8 cellular contexts compared by ENCODE assay signal in the genomic region with DNA sequence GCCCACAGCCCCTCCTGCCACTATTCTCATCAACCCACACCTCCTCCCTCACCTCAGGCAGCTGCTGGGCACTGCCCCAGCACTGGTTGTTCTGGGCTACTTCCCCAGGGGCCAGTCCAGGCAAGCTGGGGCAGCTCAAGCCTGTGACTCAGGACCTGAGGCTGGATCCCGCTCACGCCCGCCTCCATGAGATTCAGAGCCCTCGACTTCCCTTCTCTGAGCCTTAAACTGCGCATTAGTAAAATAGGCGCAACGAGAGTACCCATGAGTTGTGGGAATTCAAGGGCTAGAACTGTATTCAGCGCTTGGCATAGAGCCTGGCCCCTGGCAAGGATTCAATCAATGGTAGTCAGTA. TPM values are rescaled to one million over a fixed set of nuclear protein-coding genes. Genes with fewer than 3 reads are reported as not detected.
DNase-seq lines count a peak whose midpoint lies in the region; FAIRE-seq and TF ChIP-seq lines count a peak whose summit lies in the region.

No MANE protein-coding gene starts in this region.

- intact Hi-C loops in stomach (cut with DNase I; ENCODE audit: low total_unique reads), result no loop called here

- WGBS in stomach, 5 donors, result 4 to 12% (median 8%) methylated on average over 3 to 8 of the region's 8 CpGs

- DNase-seq in ACHN, result peak; percentile 74
- DNase-seq in GM12865 (ENCODE audit: low read depth), result no peak
- peak; percentile 20 for DNase-seq in NCI-H510A (lab: John Stamatoyannopoulos, UW)
- peak; percentile 65 for DNase-seq in brain microvascular endothelial cell
- peak; percentile 91 for DNase-seq in kidney tubule cell (ENCODE audit: low spot score)
- peak; percentile 85 for DNase-seq in stomach
- DNase-seq in cortex of kidney (lab: John Stamatoyannopoulos, UW), result no peak
- no peak for DNase-seq in GM12891 (ENCODE audit: insufficient read length, low spot score)

- peaks cover 53 to 63% (median 59%) of the 10 kb centered on the region in 4 donors for H3K4me1 ChIP-seq in stomach

- in situ Hi-C loops in ACHN (cut with HindIII; ENCODE audit: low pct_ligation_motif_present, low pct_unique_long_range_greater_than_20kb, low sequenced_read_pairs) (no loop called here), brain microvascular endothelial cell (cut with HindIII; ENCODE audit: low pct_ligation_motif_present, low sequenced_read_pairs) (no loop called here)

- H3K36me3 ChIP-seq in brain microvascular endothelial cell (replicated peaks) (no peaks in the 10 kb centered on the region), stomach (no peaks in the 10 kb centered on the region)

- H3K27ac ChIP-seq in brain microvascular endothelial cell, result peak overlapping the region; percentile 88
- peak overlapping the region; percentile 97 to 99 (median 98) for H3K27ac ChIP-seq in stomach

- peak overlapping the region; percentile 70 for H3K4me3 ChIP-seq in GM12865 (ENCODE audit: low read depth, low read length)
- peak overlapping the region; percentile 59 for H3K4me3 ChIP-seq in brain microvascular endothelial cell (ENCODE audit: low read depth, low read length)
- H3K4me3 ChIP-seq in stomach, result peak overlapping the region; percentile 56 to 73 (median 66)

- H3K27me3 ChIP-seq in brain microvascular endothelial cell (replicated peaks) (no peaks in the 10 kb centered on the region), stomach (no peaks in the 10 kb centered on the region)

- peak; percentile 6 for TF ChIP-seq EP300 in stomach (IDR thresholded peaks at IDR 0.05)

- FAIRE-seq in GM12891 (lab: Jason Lieb, UNC), result no peak

- no peaks in the 10 kb centered on the region for H3K9me3 ChIP-seq in stomach

- TF ChIP-seq POLR2A in stomach (IDR thresholded peaks at IDR 0.05), result no peak
- TF ChIP-seq POLR2A in GM12891 (IDR thresholded peaks at IDR 0.05; ENCODE audit: low read depth, low read length), result no peak

- TF ChIP-seq CTCF in GM12865 (IDR thresholded peaks at IDR 0.05; ENCODE audit: insufficient read depth, low read depth, low read length, missing control alignments) (no peak), brain microvascular endothelial cell (IDR thresholded peaks at IDR 0.05; ENCODE audit: low read depth, low read length, missing control alignments) (no peak), stomach (IDR thresholded peaks at IDR 0.05) (no peak)

TF ChIP-seq in GM12891, 5 proteins besides CTCF, POLR2A, EP300 and RAD21:
- no peak for TF ChIP-seq SPI1 (IDR thresholded peaks at IDR 0.05; ENCODE audit: low read depth, low read length)
- TF ChIP-seq POLR2AphosphoS5 (IDR thresholded peaks at IDR 0.05; ENCODE audit: low read depth, low read length), result no peak
- no peak for TF ChIP-seq TAF1 (IDR thresholded peaks at IDR 0.05; ENCODE audit: low read depth, low read length)
- no peak for TF ChIP-seq POU2F2 (IDR thresholded peaks at IDR 0.05; ENCODE audit: low read depth, low read length)
- no peak for TF ChIP-seq PAX5 (IDR thresholded peaks at IDR 0.05; ENCODE audit: insufficient read depth, low read length, severe bottlenecking)

RNA-seq across cellular contexts. Expression of a gene that starts 0.8 kb away (rescaled TPM):
- 10 to 100 TPM in 4 of 5 donors, under 1 TPM in 1; 0.58 to 49.6 (median 24.6) TPM for total RNA-seq in stomach
- 10 to 100 TPM in 2 of 3 donors, 1 to 10 TPM in 1; 9.9 to 54.4 (median 45.1) TPM for polyA plus RNA-seq in stomach
- polyA plus RNA-seq in GM12891 (2012; ENCODE audit: low read depth, missing spikeins), result 127 TPM

Comparison
In these comparisons a context has a peak if more than half of its experiments do, and no peak if none do; other contexts are left out.
1. DNase-seq: peak in ACHN (single experiment), NCI-H510A (single experiment), brain microvascular endothelial cell (single experiment), kidney tubule cell (single experiment) and stomach (single experiment); none in GM12865 (single experiment), cortex of kidney (single experiment) and GM12891 (single experiment).
2. Peak in every context shown above with its lines, with median percentiles within 50 percentile points of each other: H3K4me3 ChIP-seq.